1 cellular context compared by ENCODE assay signal in the genomic region with DNA sequence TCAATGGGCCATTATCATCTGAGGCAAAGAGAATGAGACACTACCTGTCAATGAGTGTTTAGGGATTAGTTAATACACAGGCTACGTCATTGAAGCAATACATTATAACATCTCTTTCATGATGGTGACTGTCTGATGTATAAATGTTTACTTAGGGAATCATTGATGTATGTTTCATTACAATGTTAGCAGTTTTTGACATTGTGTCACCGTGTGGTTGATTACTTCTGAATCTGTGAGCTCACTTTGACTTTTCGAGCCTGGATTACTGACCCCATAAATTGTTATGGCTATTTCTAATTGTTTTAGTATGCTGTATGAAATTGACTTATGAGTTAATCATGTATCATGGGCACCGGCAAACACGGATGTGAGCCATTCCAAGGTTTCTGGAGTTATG.
TF ChIP-seq lines count a peak whose summit lies in the region.

No MANE protein-coding gene starts in this region.

TF ChIP-seq in neural cell, 6 proteins besides CTCF, POLR2A, EP300 and RAD21 (continued from another document):
- TF ChIP-seq REST (IDR thresholded peaks at IDR 0.05; ENCODE audit: borderline replicate concordance), result no peak
- TF ChIP-seq SMC3 (conservative IDR thresholded peaks at IDR 0.05; ENCODE audit: poor library complexity), result no peak
- peak; percentile 54 for TF ChIP-seq POLR2AphosphoS5 (IDR thresholded peaks at IDR 0.05)
